ENCODE assay signal across 22 cellular contexts in genomic region chr16:55331648-55332185, GRCh38. TPM values are rescaled to one million over a fixed set of nuclear protein-coding genes. Genes with fewer than 3 reads are reported as not detected.
DNase-seq lines count a peak whose midpoint lies in the region; ATAC-seq and TF ChIP-seq lines count a peak whose summit lies in the region.
"Had no signal": no experiment of that assay in that cellular context is flagged by ENCODE, and none has a peak within 500 bp of the region (broad histone marks: within the 10 kb centered on the region; RNA-seq: fewer than 3 reads in every experiment).

No MANE protein-coding gene starts in this region.

- H3K27ac ChIP-seq in GM23338 (ENCODE audit: low read depth) (no peak overlapping the region), WERI-Rb-1 (no peak overlapping the region), trophoblast cell (ENCODE audit: low read depth, low read length) (no peak overlapping the region)
- H3K27ac ChIP-seq: PC-9, right lobe of liver, upper lobe of left lung had no signal

- peaks cover 23% of the 10 kb centered on the region for H4K20me1 ChIP-seq in GM23338 (replicated peaks; ENCODE audit: insufficient read depth)

- peaks cover 79% of the 10 kb centered on the region for H3K27me3 Mint-ChIP-seq in GM23338 (ENCODE audit: insufficient read depth, low read depth, poor library complexity)

- H3K23ac ChIP-seq in trophoblast cell (ENCODE audit: low read length) = no peak overlapping the region

- TF ChIP-seq CTCF in GM23338 (conservative IDR thresholded peaks at IDR 0.05; ENCODE audit: low read depth in 2 of 2) = no peak
- TF ChIP-seq CTCF in WERI-Rb-1 (IDR thresholded peaks at IDR 0.05; ENCODE audit: low read depth, low read length) = no peak

- peaks cover 100% of the 10 kb centered on the region for H3K27me3 ChIP-seq in GM23338 (ENCODE audit: insufficient read depth)
- no peaks in the 10 kb centered on the region for H3K27me3 ChIP-seq in WERI-Rb-1 (ENCODE audit: insufficient read depth, low read depth, severe bottlenecking)
- peaks cover 48% of the 10 kb centered on the region for H3K27me3 ChIP-seq in trophoblast cell (ENCODE audit: insufficient read depth, low read length)
- H3K27me3 ChIP-seq: right lobe of liver had no signal

- no peak overlapping the region for H3K18ac ChIP-seq in trophoblast cell (ENCODE audit: low read length)

- peak overlapping the region; percentile 96 for H2AFZ ChIP-seq in GM23338
- no peak overlapping the region for H2AFZ ChIP-seq in trophoblast cell (ENCODE audit: insufficient read depth, low read length, poor library complexity)
- H2AFZ ChIP-seq: PC-9 had no signal

- no peak overlapping the region for H3K9ac ChIP-seq in trophoblast cell (ENCODE audit: low read length)

- H3K36me3 ChIP-seq in GM23338 (ENCODE audit: insufficient read depth) = no peaks in the 10 kb centered on the region
- H3K36me3 ChIP-seq in WERI-Rb-1 = no peaks in the 10 kb centered on the region
- peaks cover 0 to 3% of the 10 kb centered on the region in 2 experiments for H3K36me3 ChIP-seq in trophoblast cell (ENCODE audit: control insufficient read depth in 1 of 2, insufficient read depth in 2 of 2, low read length in 2 of 2)
- H3K36me3 ChIP-seq: right lobe of liver, upper lobe of left lung had no signal

- H3K36me3 Mint-ChIP-seq in GM23338 (ENCODE audit: low read depth) = no peaks in the 10 kb centered on the region

- no peak overlapping the region for H2BK120ac ChIP-seq in trophoblast cell (ENCODE audit: insufficient read depth, low read length, poor library complexity)

- no peak for DNase-seq in GM23338 (ENCODE audit: low spot score)
- peak; percentile 22 for DNase-seq in WERI-Rb-1
- DNase-seq in trophoblast cell = no peak
- no peak for DNase-seq in D341Med (ENCODE audit: low spot score)
- DNase-seq: activated CD8-positive, alpha-beta T cell treated with anti-CD3 and anti-CD28 coated beads for 36 hours; activated naive CD4-positive, alpha-beta T cell treated with Interleukin-2 at 50 U/mL for 16 hours; activated T-cell treated with anti-CD3 and anti-CD28 coated beads, Interleukin-2, amount 50 U/mL, for 1 hour; anterior cingulate cortex; HCEC 1CT; hippocampal formation; MM.1S; NCI-H748 treated with DMSO at 0.1 percent for 48 hours; occipital lobe; PC-9; right lobe of liver; T-helper 2 cell had no signal

- H3K27ac Mint-ChIP-seq in GM23338 = no peak overlapping the region
- H3K27ac Mint-ChIP-seq: activated CD8-positive, alpha-beta T cell treated with anti-CD3 and anti-CD28 coated beads for 36 hours; stimulated activated naive CD8-positive, alpha-beta T cell treated with anti-CD3 and anti-CD28 coated beads, Interleukin-15, Interleukin-2, amounts not matched to agents 100 ng/mL and 50 ng/mL, for 24 hours had no signal

- no peak overlapping the region for H3K14ac ChIP-seq in trophoblast cell (ENCODE audit: low read length)

- no peak overlapping the region for H4K8ac ChIP-seq in trophoblast cell (ENCODE audit: low read depth, low read length)

- no peak overlapping the region for H3K4ac ChIP-seq in trophoblast cell (ENCODE audit: low read depth, low read length)

- 0 out of 2 replicates have a peak, but pooled peaks cover 7% of the 10 kb centered on the region for H3F3A ChIP-seq in GM23338 (replicated peaks; ENCODE audit: low read depth)

- ATAC-seq in GM23338 = no peak; the same call in 2 of the 3 replicates
- no peak for ATAC-seq in HG03108 (IDR thresholded peaks at IDR 0.05; ENCODE audit: unreplicated experiment)
- ATAC-seq in HG03565 (IDR thresholded peaks at IDR 0.05; ENCODE audit: unreplicated experiment) = no peak
- no peak for ATAC-seq in GM18858 (IDR thresholded peaks at IDR 0.05; ENCODE audit: unreplicated experiment)
- ATAC-seq: activated CD8-positive, alpha-beta T cell treated with anti-CD3 and anti-CD28 coated beads for 36 hours; right lobe of liver had no signal

- H3K4me3 Mint-ChIP-seq in GM23338 = peak overlapping the region; percentile 84
- H3K4me3 Mint-ChIP-seq: activated CD8-positive, alpha-beta T cell treated with anti-CD3 and anti-CD28 coated beads for 36 hours; stimulated activated naive CD8-positive, alpha-beta T cell treated with anti-CD3 and anti-CD28 coated beads, Interleukin-15, Interleukin-2, amounts not matched to agents 100 ng/mL and 50 ng/mL, for 24 hours had no signal

- H2BK12ac ChIP-seq in trophoblast cell (ENCODE audit: low read length) = no peak overlapping the region

- H3K9me3 Mint-ChIP-seq in GM23338 = peaks cover 4% of the 10 kb centered on the region; the same call in 1 of the 3 replicates
- H3K9me3 Mint-ChIP-seq: activated CD8-positive, alpha-beta T cell treated with anti-CD3 and anti-CD28 coated beads for 36 hours; stimulated activated naive CD8-positive, alpha-beta T cell treated with anti-CD3 and anti-CD28 coated beads, Interleukin-15, Interleukin-2, amounts not matched to agents 100 ng/mL and 50 ng/mL, for 24 hours had no signal

- H3K4me2 ChIP-seq in GM23338 (peak overlapping the region; percentile 89), trophoblast cell (ENCODE audit: low read length) (peak overlapping the region; percentile 52)
- H3K4me2 ChIP-seq: PC-9 had no signal

- H3K79me2 ChIP-seq in GM23338 (replicated peaks; ENCODE audit: insufficient read depth) = no peaks in the 10 kb centered on the region
- no peaks in the 10 kb centered on the region for H3K79me2 ChIP-seq in trophoblast cell (ENCODE audit: control insufficient read depth, insufficient read depth, low read length, poor library complexity)

- H3K4me1 Mint-ChIP-seq in GM23338 = peaks cover 40% of the 10 kb centered on the region

- WGBS in trophoblast cell (ENCODE audit: extremely low coverage, insufficient coverage, insufficient read length) = no CpG with 5 or more reads among the region's 28 CpGs

- H3K4me3 ChIP-seq in GM23338 (peak overlapping the region; percentile 75), WERI-Rb-1 (ENCODE audit: low read depth, low read length) (peak overlapping the region; percentile 27; the same call in 1 of the 2 replicates), iPS-11a (ENCODE audit: low read depth, low read length) (peak overlapping the region; percentile 10), trophoblast cell (ENCODE audit: low read depth, low read length) (no peak overlapping the region)
- H3K4me3 ChIP-seq: PC-9, right lobe of liver had no signal

- H4K12ac ChIP-seq in trophoblast cell (ENCODE audit: low read depth, low read length) = no peak overlapping the region

- no peaks in the 10 kb centered on the region for H3K79me1 ChIP-seq in trophoblast cell (ENCODE audit: low read length)

- no peak overlapping the region for H2AK5ac ChIP-seq in trophoblast cell (ENCODE audit: low read length)

- H4K91ac ChIP-seq in trophoblast cell (ENCODE audit: low read depth, low read length) = no peak overlapping the region

- H3K9me2 ChIP-seq in GM23338 (ENCODE audit: insufficient read depth) = peaks cover 2% of the 10 kb centered on the region; the same call in 1 of the 2 replicates

- H3K4me1 ChIP-seq in GM23338 (ENCODE audit: insufficient read depth) (peaks cover 28% of the 10 kb centered on the region; the same call in 1 of the 2 replicates), trophoblast cell (ENCODE audit: control insufficient read depth in 1 of 2, insufficient read depth in 2 of 2, low read length in 2 of 2) (peaks cover 24% of the 10 kb centered on the region in 2 experiments)

- H3K9me3 ChIP-seq in WERI-Rb-1 (ENCODE audit: severe bottlenecking) = no peaks in the 10 kb centered on the region
- H3K9me3 ChIP-seq in trophoblast cell (ENCODE audit: insufficient read depth, low read depth, low read length) = no peaks in the 10 kb centered on the region
- H3K9me3 ChIP-seq: right lobe of liver, upper lobe of left lung had no signal

- H2BK5ac ChIP-seq in trophoblast cell (ENCODE audit: low read depth, low read length, poor library complexity) = no peak overlapping the region

TF ChIP-seq in GM23338, 12 proteins besides CTCF, POLR2A, EP300 and RAD21:
- TF ChIP-seq EZH2phosphoT487 (IDR thresholded peaks at IDR 0.05; ENCODE audit: unreplicated experiment) (peak; percentile 80), REST (IDR thresholded peaks at IDR 0.05; ENCODE audit: unreplicated experiment) (no peak), EZH2 (IDR thresholded peaks at IDR 0.05; ENCODE audit: low read depth, unreplicated experiment) (peak; percentile 95), ETS1 (IDR thresholded peaks at IDR 0.05) (no peak)

RNA-seq across cellular contexts. Expression of gene IRX6, which starts 7.7 kb away (rescaled TPM):
- not detected in 2 replicates for total RNA-seq in GM23338 (2014; rRNA removed; shearing (Covaris generic))
- polyA plus RNA-seq in GM23338 (2016; fragmentation: Nextera tagmentation; extraction: Ambion mirVana) = 0.10 TPM in 1 of 2 replicates, not detected in the other
- polyA plus RNA-seq in trophoblast cell (2013) = 1.1 and 1.2 TPM in 2 replicates
- total RNA-seq: activated CD8-positive, alpha-beta T cell treated with anti-CD3 and anti-CD28 coated beads for 36 hours; occipital lobe; PC-9; right lobe of liver had no signal
